ENCODE assay signal across 9 cellular contexts in genomic region chr9:91659529-91660294, GRCh38.
DNase-seq lines count a peak whose midpoint lies in the region; ATAC-seq and TF ChIP-seq lines count a peak whose summit lies in the region.
"Had no signal": no experiment of that assay in that cellular context is flagged by ENCODE, and none has a peak within 500 bp of the region (broad histone marks: within the 10 kb centered on the region; RNA-seq: fewer than 3 reads in every experiment).

No MANE protein-coding gene starts in this region.

- no peaks in the 10 kb centered on the region for H3K36me3 ChIP-seq in ovary
- no peaks in the 10 kb centered on the region for H3K36me3 ChIP-seq in naive thymus-derived CD4-positive, alpha-beta T cell (ENCODE audit: control insufficient read depth in 2 of 3, insufficient read depth in 3 of 3, low read length in 3 of 3)

- H3K9me3 ChIP-seq in ovary = no peaks in the 10 kb centered on the region
- H3K9me3 ChIP-seq in naive thymus-derived CD4-positive, alpha-beta T cell (ENCODE audit: control insufficient read depth in 2 of 3, low read length in 3 of 3) = no peaks in the 10 kb centered on the region

- DNase-seq in NCI-H1092 treated with DMSO at 0.1 percent for 48 hours (lab: John Stamatoyannopoulos, UW) = peak; percentile 31
- DNase-seq in NCI-H1092 (lab: John Stamatoyannopoulos, UW) = no peak
- DNase-seq in NAMALWA (ENCODE audit: low spot score) = peak; percentile 23
- peak; percentile 50 for DNase-seq in dermis blood vessel endothelial cell
- peak in 1 of 5 donors; percentile 22 for DNase-seq in ovary
- DNase-seq in naive thymus-derived CD4-positive, alpha-beta T cell = no peak
- DNase-seq: NCI-H2081 treated with DMSO at 0.1 percent for 48 hours had no signal

- peak; percentile 14 for TF ChIP-seq POLR2A in ovary (IDR thresholded peaks at IDR 0.05)

- no peaks in the 10 kb centered on the region for H3K27me3 ChIP-seq in ovary
- H3K27me3 ChIP-seq in naive thymus-derived CD4-positive, alpha-beta T cell (ENCODE audit: control insufficient read depth in 2 of 2, insufficient read depth in 2 of 2, low read length in 2 of 2) = no peaks in the 10 kb centered on the region

- H3K4me3 ChIP-seq in ovary = no peak overlapping the region
- no peak overlapping the region for H3K4me3 ChIP-seq in naive thymus-derived CD4-positive, alpha-beta T cell (ENCODE audit: low read length)

- 56 to 62% (median 60%) methylated on average over 4 of the region's 4 CpGs for WGBS in ovary, 3 donors

- TF ChIP-seq CTCF in ovary (IDR thresholded peaks at IDR 0.05) = peak in 1 of 3 donors; percentile 49

- no peaks in the 10 kb centered on the region for H3K4me1 Mint-ChIP-seq in naive thymus-derived CD4-positive, alpha-beta T cell

- intact Hi-C loops in ovary (cut with DNase I) = no loop called here
- intact Hi-C loops in naive thymus-derived CD4-positive, alpha-beta T cell (cut with micrococcal nuclease) = loop anchor here in 1 of 2 donors (5.0 kb wide), 1 partner anchor 742 kb away; no protein-coding TSS in a partner anchor

- peaks cover 5 to 26% (median 16%) of the 10 kb centered on the region in 5 donors for H3K27me3 Mint-ChIP-seq in naive thymus-derived CD4-positive, alpha-beta T cell

- H3K36me3 Mint-ChIP-seq in naive thymus-derived CD4-positive, alpha-beta T cell = no peaks in the 10 kb centered on the region

- no peaks in the 10 kb centered on the region for H3K9me3 Mint-ChIP-seq in naive thymus-derived CD4-positive, alpha-beta T cell

- CTCF ChIA-PET in naive thymus-derived CD4-positive, alpha-beta T cell (lab: Charles Lee) = no interaction called here

- H3K4me1 ChIP-seq in ovary (ENCODE audit: insufficient read depth) = no peaks in the 10 kb centered on the region
- no peaks in the 10 kb centered on the region for H3K4me1 ChIP-seq in naive thymus-derived CD4-positive, alpha-beta T cell (ENCODE audit: control insufficient read depth in 2 of 2, insufficient read depth in 2 of 2, low read length in 2 of 2)

- no peak for TF ChIP-seq EP300 in ovary (IDR thresholded peaks at IDR 0.05)

- no peak overlapping the region for H3K27ac ChIP-seq in ovary
- no peak overlapping the region for H3K27ac ChIP-seq in naive thymus-derived CD4-positive, alpha-beta T cell (ENCODE audit: low read depth, low read length)

- ATAC-seq in HG03045 (IDR thresholded peaks at IDR 0.05; ENCODE audit: unreplicated experiment) (no peak), GM21367 (IDR thresholded peaks at IDR 0.05; ENCODE audit: unreplicated experiment) (no peak)
- no peak for ATAC-seq in naive thymus-derived CD4-positive, alpha-beta T cell

- no peak overlapping the region for H3K4me3 Mint-ChIP-seq in naive thymus-derived CD4-positive, alpha-beta T cell

- POLR2A ChIA-PET in naive thymus-derived CD4-positive, alpha-beta T cell (lab: Charles Lee) = no interaction called here

- no peak overlapping the region for H3K27ac Mint-ChIP-seq in naive thymus-derived CD4-positive, alpha-beta T cell

Comparison
In these comparisons a context has a peak if more than half of its experiments do, and no peak if none do; other contexts are left out.
1. DNase-seq: peak in NCI-H1092 treated with DMSO at 0.1 percent for 48 hours (single experiment), NAMALWA (single experiment) and dermis blood vessel endothelial cell (single experiment); none in NCI-H1092 (single experiment) and naive thymus-derived CD4-positive, alpha-beta T cell (0 of 9).